1 cellular context compared by ENCODE assay signal in the genomic region with DNA sequence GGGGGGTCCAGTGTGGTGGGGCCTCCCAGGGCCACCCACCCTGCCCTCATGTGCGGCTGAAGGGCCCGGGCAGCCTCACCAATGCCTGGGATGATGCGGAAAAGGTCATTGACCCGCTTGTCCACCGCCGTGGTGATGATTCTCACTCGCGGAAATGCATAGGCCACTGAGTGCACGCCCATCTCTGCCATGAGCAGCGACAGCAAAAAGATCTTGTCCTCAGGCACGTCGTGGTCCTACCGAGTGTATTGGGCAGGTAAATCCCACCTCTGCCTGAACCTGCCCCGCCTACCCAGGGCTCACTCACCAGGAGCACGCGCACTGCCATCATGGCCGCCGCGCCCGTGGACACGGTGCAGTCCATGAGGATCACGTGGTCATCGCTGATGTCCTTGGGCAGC.
TF ChIP-seq lines count a peak whose summit lies in the region.

No MANE protein-coding gene starts in this region.

TF ChIP-seq in IMR-90, 13 proteins besides CTCF, POLR2A, EP300 and RAD21:
- TF ChIP-seq FOS (IDR thresholded peaks at IDR 0.05; ENCODE audit: low read depth, low read length) (no peak), CEBPB (IDR thresholded peaks at IDR 0.05; ENCODE audit: low read depth, low read length) (no peak), MXI1 (IDR thresholded peaks at IDR 0.05; ENCODE audit: borderline replicate concordance, low read depth, low read length) (no peak), RFX5 (IDR thresholded peaks at IDR 0.05; ENCODE audit: low read depth, low read length) (no peak), NFE2L2 (IDR thresholded peaks at IDR 0.05; ENCODE audit: low read depth, low read length) (no peak), RCOR1 (IDR thresholded peaks at IDR 0.05; ENCODE audit: insufficient replicate concordance, low read length) (no peak), SMC3 (IDR thresholded peaks at IDR 0.05; ENCODE audit: low read depth, low read length) (no peak), MAFK (IDR thresholded peaks at IDR 0.05; ENCODE audit: low read depth, low read length) (no peak), MAZ (IDR thresholded peaks at IDR 0.05; ENCODE audit: borderline replicate concordance, low read depth, low read length) (no peak), CHD1 (IDR thresholded peaks at IDR 0.05; ENCODE audit: low read depth, low read length) (no peak)
- TF ChIP-seq, protein P1, sequence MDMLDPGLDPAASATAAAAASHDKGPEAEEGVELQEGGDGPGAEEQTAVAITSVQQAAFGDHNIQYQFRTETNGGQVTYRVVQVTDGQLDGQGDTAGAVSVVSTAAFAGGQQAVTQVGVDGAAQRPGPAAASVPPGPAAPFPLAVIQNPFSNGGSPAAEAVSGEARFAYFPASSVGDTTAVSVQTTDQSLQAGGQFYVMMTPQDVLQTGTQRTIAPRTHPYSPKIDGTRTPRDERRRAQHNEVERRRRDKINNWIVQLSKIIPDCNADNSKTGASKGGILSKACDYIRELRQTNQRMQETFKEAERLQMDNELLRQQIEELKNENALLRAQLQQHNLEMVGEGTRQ (IDR thresholded peaks at IDR 0.05; ENCODE audit: low read depth, low read length) = no peak
